1 cellular context compared by ENCODE assay signal in genomic region chr1:40709100-40709801, GRCh38.
TF ChIP-seq lines count a peak whose summit lies in the region.

No MANE protein-coding gene starts in this region.

TF ChIP-seq in K562, 482 proteins besides CTCF, POLR2A, EP300 and RAD21 (continued from another document and continues in another):
- TF ChIP-seq ID3 (CRISPR knock-in tag; IDR thresholded peaks at IDR 0.05) (no peak), ID3 (tag; IDR thresholded peaks at IDR 0.05) (no peak), ZNF699 (CRISPR knock-in tag; IDR thresholded peaks at IDR 0.05; ENCODE audit: insufficient replicate concordance) (no peak), KDM4B (IDR thresholded peaks at IDR 0.05; ENCODE audit: borderline replicate concordance in 2 of 2, low read depth in 1 of 2) (no peak), TFAP4 (CRISPR knock-in tag; IDR thresholded peaks at IDR 0.05; ENCODE audit: borderline replicate concordance) (peak; percentile 46; the same call in 1 of the 2 replicates), AFF1 (IDR thresholded peaks at IDR 0.05; ENCODE audit: low read depth in 1 of 2, partially characterized antibody in 2 of 2) (peak; percentile 44 to 46), ZNF41 (CRISPR knock-in tag; conservative IDR thresholded peaks at IDR 0.05) (no peak), MEIS2 (IDR thresholded peaks at IDR 0.05; ENCODE audit: partially characterized antibody) (peak; percentile 72), SIX5 (IDR thresholded peaks at IDR 0.05; ENCODE audit: borderline replicate concordance in 1 of 2, insufficient read depth in 1 of 2, low read depth in 1 of 2, low read length in 2 of 2) (peak in 1 of 2 experiments; percentile 33; a peak in 1 of 4 replicates), HMGXB4 (CRISPR knock-in tag; IDR thresholded peaks at IDR 0.05) (no peak), CGGBP1 (CRISPR knock-in tag; IDR thresholded peaks at IDR 0.05) (no peak), GATA2 (CRISPR knock-in tag; IDR thresholded peaks at IDR 0.05) (no peak), ZC3H11A (IDR thresholded peaks at IDR 0.05; ENCODE audit: low read depth, low read length) (no peak), ZNF318 (IDR thresholded peaks at IDR 0.05; ENCODE audit: borderline replicate concordance in 1 of 2, low read depth in 1 of 2) (no peak), ELF4 (CRISPR knock-in tag; IDR thresholded peaks at IDR 0.05) (peak; percentile 93), ZNF277 (CRISPR knock-in tag; IDR thresholded peaks at IDR 0.05; ENCODE audit: borderline replicate concordance) (no peak), ZNF830 (CRISPR knock-in tag; IDR thresholded peaks at IDR 0.05) (no peak), MIER1 (IDR thresholded peaks at IDR 0.05; ENCODE audit: low read depth) (0 out of 2 replicates have a peak, but pooled peaks have one; percentile 30), POLR2G (IDR thresholded peaks at IDR 0.05; ENCODE audit: low read depth, low read length) (no peak), ZNF668 (CRISPR knock-in tag; IDR thresholded peaks at IDR 0.05) (no peak), ZNF316 (IDR thresholded peaks at IDR 0.05) (no peak), ZNF398 (CRISPR knock-in tag; IDR thresholded peaks at IDR 0.05) (no peak), ZC3H4 (CRISPR knock-in tag; IDR thresholded peaks at IDR 0.05; ENCODE audit: borderline replicate concordance) (no peak), ZNF253 (CRISPR knock-in tag; conservative IDR thresholded peaks at IDR 0.05) (no peak), TCF7 (IDR thresholded peaks at IDR 0.05; ENCODE audit: borderline replicate concordance) (no peak), SMARCB1 (IDR thresholded peaks at IDR 0.05; ENCODE audit: insufficient read length, low read depth) (no peak), SRSF7 (optimal IDR thresholded peaks at IDR 0.05; ENCODE audit: low read depth, low read length) (no peak), SPI1 (IDR thresholded peaks at IDR 0.05; ENCODE audit: borderline replicate concordance, low read depth, low read length) (peak; percentile 100), BRCA1 (IDR thresholded peaks at IDR 0.05) (no peak), BRCA1 (CRISPR knock-in tag; IDR thresholded peaks at IDR 0.05) (no peak), KLF6 (CRISPR knock-in tag; IDR thresholded peaks at IDR 0.05; ENCODE audit: borderline replicate concordance) (no peak), HNRNPLL (IDR thresholded peaks at IDR 0.05; ENCODE audit: low read depth, low read length, poor library complexity, severe bottlenecking) (no peak), NFIX (CRISPR knock-in tag; IDR thresholded peaks at IDR 0.05; ENCODE audit: low read depth) (no peak), ARHGAP35 (IDR thresholded peaks at IDR 0.05; ENCODE audit: partially characterized antibody) (no peak), ZNF431 (CRISPR knock-in tag; IDR thresholded peaks at IDR 0.05) (no peak), HIVEP1 (CRISPR knock-in tag; IDR thresholded peaks at IDR 0.05) (no peak), ZNF184 (CRISPR knock-in tag; IDR thresholded peaks at IDR 0.05) (no peak), GMEB1 (CRISPR knock-in tag; IDR thresholded peaks at IDR 0.05) (no peak), ATF3 (IDR thresholded peaks at IDR 0.05) (peak; percentile 55; the same call in 1 of the 2 replicates), ATF3 (CRISPR knock-in tag; conservative IDR thresholded peaks at IDR 0.05) (no peak), RFX5 (IDR thresholded peaks at IDR 0.05; ENCODE audit: low read depth, low read length) (peak; percentile 36; the same call in 1 of the 2 replicates)
